17 cellular contexts compared by ENCODE assay signal in the genomic region with DNA sequence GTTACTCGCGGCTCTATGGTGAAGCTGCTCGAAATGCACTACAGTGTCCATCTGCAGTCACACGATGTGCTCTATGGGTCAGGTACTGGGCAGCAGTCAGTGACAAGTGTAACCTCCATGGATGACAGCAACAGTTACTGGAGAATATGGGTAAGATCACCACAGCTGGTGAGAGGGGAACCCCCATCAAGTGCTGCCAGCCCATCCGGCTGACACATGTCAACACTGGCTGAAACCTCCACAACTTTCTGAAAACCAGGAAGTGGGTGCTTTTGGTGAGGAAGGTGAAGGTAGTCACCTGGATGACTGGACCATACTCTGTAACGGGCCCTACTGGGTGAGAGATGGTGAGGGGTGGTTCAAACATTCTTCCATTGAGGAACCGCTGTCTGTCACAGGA.
DNase-seq lines count a peak whose midpoint lies in the region; ATAC-seq and TF ChIP-seq lines count a peak whose summit lies in the region.
"Had no signal": no experiment of that assay in that cellular context is flagged by ENCODE, and none has a peak within 500 bp of the region (broad histone marks: within the 10 kb centered on the region; RNA-seq: fewer than 3 reads in every experiment).

No MANE protein-coding gene starts in this region.

- no peaks in the 10 kb centered on the region for H3K36me3 ChIP-seq in neutrophil

- no peak overlapping the region for H3K4me3 Mint-ChIP-seq in activated naive CD4-positive, alpha-beta T cell treated with anti-CD3 and anti-CD28 coated beads for 36 hours
- H3K4me3 Mint-ChIP-seq in activated T-helper 17 cell treated with anti-CD3 and anti-CD28 coated beads, Interleukin-2, amount 50 U/mL, for 72 hours = no peak overlapping the region

- no peak overlapping the region for H3K4me3 ChIP-seq in neutrophil (ENCODE audit: low read depth in 1 of 2, low read length in 1 of 2)
- H3K4me3 ChIP-seq: A549 had no signal

- peak overlapping the region; percentile 92 for H3K27ac ChIP-seq in neutrophil

- H3K36me3 Mint-ChIP-seq in activated naive CD4-positive, alpha-beta T cell treated with anti-CD3 and anti-CD28 coated beads for 36 hours (ENCODE audit: low read depth) = peaks cover 2% of the 10 kb centered on the region
- no peaks in the 10 kb centered on the region for H3K36me3 Mint-ChIP-seq in activated T-helper 17 cell treated with anti-CD3 and anti-CD28 coated beads, Interleukin-2, amount 50 U/mL, for 72 hours (ENCODE audit: low read depth)

- peaks cover 12% of the 10 kb centered on the region for H3K9me3 Mint-ChIP-seq in activated naive CD4-positive, alpha-beta T cell treated with anti-CD3 and anti-CD28 coated beads for 36 hours
- H3K9me3 Mint-ChIP-seq in activated T-helper 17 cell treated with anti-CD3 and anti-CD28 coated beads, Interleukin-2, amount 50 U/mL, for 72 hours = peaks cover 8% of the 10 kb centered on the region

- peak; percentile 15 for DNase-seq in activated naive CD4-positive, alpha-beta T cell treated with anti-CD3 and anti-CD28 coated beads for 36 hours
- no peak for DNase-seq in activated naive CD4-positive, alpha-beta T cell treated with anti-CD3 and anti-CD28 coated beads, Interleukin-2, amount 50 U/mL, for 16 hours
- no peak for DNase-seq in Right ventricle myocardium superior
- DNase-seq: COR-L47; DMS153; EL; H7; NCI-H187; NCI-H345; NCI-H526 treated with DMSO at 0.1 percent for 48 hours; NK-92 treated with Interleukin-12 subunit alpha and Interleukin-12 subunit beta, amount 100 ng/mL, for 24 hours; RPMI8226 had no signal

- peaks cover 27% of the 10 kb centered on the region for H3K27me3 Mint-ChIP-seq in activated naive CD4-positive, alpha-beta T cell treated with anti-CD3 and anti-CD28 coated beads for 36 hours (ENCODE audit: low read depth)
- peaks cover 7% of the 10 kb centered on the region for H3K27me3 Mint-ChIP-seq in activated T-helper 17 cell treated with anti-CD3 and anti-CD28 coated beads, Interleukin-2, amount 50 U/mL, for 72 hours

- H3K4me1 ChIP-seq in neutrophil (ENCODE audit: control insufficient read depth in 1 of 2, insufficient read depth in 1 of 2, low read depth in 1 of 2, low read length in 1 of 2) = peaks cover 55 to 56% of the 10 kb centered on the region in 2 experiments

- intact Hi-C loops in activated naive CD4-positive, alpha-beta T cell treated with anti-CD3 and anti-CD28 coated beads for 36 hours (cut with micrococcal nuclease) = no loop called here
- intact Hi-C loops in Right ventricle myocardium superior (cut with DNase I) = no loop called here

- H3K27ac Mint-ChIP-seq in activated naive CD4-positive, alpha-beta T cell treated with anti-CD3 and anti-CD28 coated beads for 36 hours = no peak overlapping the region
- no peak overlapping the region for H3K27ac Mint-ChIP-seq in activated T-helper 17 cell treated with anti-CD3 and anti-CD28 coated beads, Interleukin-2, amount 50 U/mL, for 72 hours

- no peaks in the 10 kb centered on the region for H3K27me3 ChIP-seq in neutrophil

- peaks cover 2% of the 10 kb centered on the region for H3K4me1 Mint-ChIP-seq in activated naive CD4-positive, alpha-beta T cell treated with anti-CD3 and anti-CD28 coated beads for 36 hours (ENCODE audit: low read depth)
- peaks cover 4% of the 10 kb centered on the region for H3K4me1 Mint-ChIP-seq in activated T-helper 17 cell treated with anti-CD3 and anti-CD28 coated beads, Interleukin-2, amount 50 U/mL, for 72 hours

- CTCF ChIA-PET in activated naive CD4-positive, alpha-beta T cell treated with anti-CD3 and anti-CD28 coated beads for 36 hours (lab: Charles Lee) = no interaction called here

- ATAC-seq in activated T-helper 17 cell treated with anti-CD3 and anti-CD28 coated beads, Interleukin-2, amount 50 U/mL, for 72 hours (replicated peaks) = peak; percentile 85
- no peak for ATAC-seq in HG02870 (IDR thresholded peaks at IDR 0.05; ENCODE audit: unreplicated experiment)
- ATAC-seq in Right ventricle myocardium superior (ENCODE audit: poor library complexity) = no peak
- ATAC-seq in HG02763 (IDR thresholded peaks at IDR 0.05; ENCODE audit: unreplicated experiment) = no peak
- ATAC-seq: A549 had no signal

- TF ChIP-seq CTCF in neutrophil (IDR thresholded peaks at IDR 0.05) = no peak

- no peaks in the 10 kb centered on the region for H3K9me3 ChIP-seq in neutrophil
